ENCODE assay signal across 8 cellular contexts in the genomic region with DNA sequence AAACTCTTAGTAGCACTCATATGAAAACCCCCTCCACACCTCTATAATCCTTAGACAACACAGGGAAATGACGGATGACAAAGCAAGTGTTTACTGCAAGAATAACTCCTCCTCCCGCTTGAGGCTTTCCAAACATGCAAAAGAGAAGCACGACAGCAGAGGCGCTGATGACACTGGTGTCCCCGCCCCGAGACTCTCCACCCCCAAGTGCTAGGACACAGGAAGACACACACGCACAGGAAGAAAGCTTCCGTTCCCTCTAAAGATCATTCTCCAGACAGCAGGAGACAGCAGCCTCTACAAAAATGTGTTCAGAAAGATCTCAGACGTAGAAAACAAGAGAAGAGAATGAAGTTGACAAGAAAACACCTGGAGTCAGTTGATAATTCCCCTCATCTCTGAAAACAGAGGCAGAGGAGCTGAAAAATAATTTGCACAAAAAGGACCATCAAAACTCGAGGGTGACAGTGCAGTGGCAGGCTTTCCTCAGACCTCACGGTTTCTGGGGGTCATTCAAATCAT.
DNase-seq lines count a peak whose midpoint lies in the region; ATAC-seq, FAIRE-seq and TF ChIP-seq lines count a peak whose summit lies in the region.

No MANE protein-coding gene starts in this region.

- H3K27ac ChIP-seq in liver (ENCODE audit: low read depth in 1 of 2, low read length in 2 of 2) = peak overlapping the region in 1 of 2 donors; percentile 42
- no peak overlapping the region for H3K27ac ChIP-seq in HepG2 (ENCODE audit: extremely low read length, insufficient read depth, low read length)
- peak overlapping the region in 7 of 8 donors; percentile 50 to 83 (median 78) for H3K27ac ChIP-seq in spleen

- no peaks in the 10 kb centered on the region for H3K4me1 ChIP-seq in liver (ENCODE audit: control insufficient read depth in 4 of 4, insufficient read depth in 4 of 4, low read length in 3 of 4)
- H3K4me1 ChIP-seq in HepG2 (ENCODE audit: insufficient read depth, low read length) = no peaks in the 10 kb centered on the region
- H3K4me1 ChIP-seq in spleen = peaks cover 0 to 26% (median 16%) of the 10 kb centered on the region in 6 donors

- no peak overlapping the region for H3K4me3 ChIP-seq in liver (ENCODE audit: low read depth in 1 of 3, low read length in 3 of 3)
- H3K4me3 ChIP-seq in HepG2 (replicated peaks in 1 of 3; ENCODE audit: insufficient read depth in 1 of 3, low read depth in 2 of 3, low read length in 3 of 3) = no peak overlapping the region
- H3K4me3 ChIP-seq in spleen = peak overlapping the region in 1 of 8 donors; percentile 40

- TF ChIP-seq RAD21 in liver (IDR thresholded peaks at IDR 0.05) (peak in 1 of 2 donors; percentile 4), HepG2 (CRISPR knock-in tag; IDR thresholded peaks at IDR 0.05) (no peak)

- TF ChIP-seq CTCF in liver (IDR thresholded peaks at IDR 0.05; ENCODE audit: low read depth, low read length, missing input control) = no peak
- TF ChIP-seq CTCF in HepG2 (CRISPR knock-in tag; IDR thresholded peaks at IDR 0.05) = no peak
- peak in 2 of 11 experiments; percentile 12 to 14 for TF ChIP-seq CTCF in spleen (IDR thresholded peaks at IDR 0.05 in 8 of 11, conservative IDR thresholded peaks at IDR 0.05 in 3 of 11)

- H3K4me2 ChIP-seq in HepG2 (ENCODE audit: low read depth, low read length) = no peak overlapping the region

- no peak for TF ChIP-seq EP300 in HepG2 (IDR thresholded peaks at IDR 0.05; ENCODE audit: low read depth in 2 of 2, low read length in 2 of 2)
- TF ChIP-seq EP300 in HepG2 (CRISPR knock-in tag; IDR thresholded peaks at IDR 0.05; ENCODE audit: borderline replicate concordance) = no peak

- H3K79me2 ChIP-seq in HepG2 (ENCODE audit: insufficient read depth, low read length) = no peaks in the 10 kb centered on the region

- intact Hi-C loops in HepG2 (cut with micrococcal nuclease; ENCODE audit: unreplicated experiment) = no loop called here
- intact Hi-C loops in spleen (cut with DNase I; ENCODE audit: low total_unique reads) = loop anchor here (10.0 kb wide), 1 partner anchor 122 kb away; no protein-coding TSS in a partner anchor

- DNase-seq in HepG2 (ENCODE audit: low spot score) (no peak), NCI-H510A (lab: John Stamatoyannopoulos, UW) (peak; percentile 69), glomerular endothelial cell (ENCODE audit: extremely low read depth, low read depth, low spot score) (peak; percentile 9), spleen (peak; percentile 89), midbrain (lab: John Stamatoyannopoulos, UW) (no peak), SHP77 treated with DMSO at 0.1 percent for 48 hours (lab: John Stamatoyannopoulos, UW) (no peak)
- DNase-seq in activated T-cell treated with anti-CD3 and anti-CD28 coated beads, Interleukin-2, amount 50 U/mL, for 1 hour = peak; percentile 69

- in situ Hi-C loops in HepG2 (cut with HindIII; ENCODE audit: extremely low pct_ligation_motif_present, low pct_unique_long_range_greater_than_20kb) = no loop called here

- BruUV-seq in HepG2 (replicated peaks; lab: Mats Ljungman, UMichigan) = no TSS peak

- H3K36me3 ChIP-seq in liver (ENCODE audit: control insufficient read depth in 4 of 4, insufficient read depth in 3 of 4, low read depth in 1 of 4, low read length in 3 of 4) (peaks cover 2 to 34% (median 2%) of the 10 kb centered on the region in 4 donors), HepG2 (replicated peaks in 1 of 2; ENCODE audit: control insufficient read depth in 1 of 2, insufficient read depth in 2 of 2, low read length in 2 of 2) (peaks cover 42 to 63% of the 10 kb centered on the region in 2 experiments; a peak in 4 of 5 replicates), spleen (peaks cover 0 to 44% (median 3%) of the 10 kb centered on the region in 6 donors)

- no peak overlapping the region for H2AFZ ChIP-seq in HepG2 (ENCODE audit: low read length)

- CTCF ChIA-PET in HepG2 (lab: Yijun Ruan, JAX; ENCODE audit: low intra/inter-chr PET ratio, low total read pairs) = no interaction called here

- FAIRE-seq in HepG2 (lab: Jason Lieb, UNC) = no peak

- TF ChIP-seq POLR2A in HepG2 (IDR thresholded peaks at IDR 0.05; ENCODE audit: insufficient read depth in 1 of 2, low read depth in 2 of 2, low read length in 2 of 2) = no peak
- no peak for TF ChIP-seq POLR2A in spleen (IDR thresholded peaks at IDR 0.05)

- H3K9ac ChIP-seq in liver (ENCODE audit: low read depth in 1 of 2, low read length in 2 of 2) = no peak overlapping the region
- no peak overlapping the region for H3K9ac ChIP-seq in HepG2 (ENCODE audit: insufficient read depth, low read depth, low read length)

- H3K9me3 ChIP-seq in liver (ENCODE audit: control insufficient read depth in 4 of 4, low read length in 3 of 4) (no peaks in the 10 kb centered on the region), HepG2 (ENCODE audit: low read length) (no peaks in the 10 kb centered on the region), spleen (no peaks in the 10 kb centered on the region)

- 72% methylated on average over 11 of the region's 11 CpGs for WGBS in liver
- WGBS in HepG2 (ENCODE audit: low lambda C conversion rate) = 95% methylated on average over 11 of the region's 11 CpGs
- 22 to 47% (median 27%) methylated on average over 11 of the region's 11 CpGs for WGBS in spleen, 5 donors

- POLR2A ChIA-PET in HepG2 (lab: Yijun Ruan, JAX) = no interaction called here

- H4K20me1 ChIP-seq in HepG2 (ENCODE audit: insufficient read depth, low read length) = no peaks in the 10 kb centered on the region

- no peaks in the 10 kb centered on the region for H3K27me3 ChIP-seq in liver (ENCODE audit: control insufficient read depth in 4 of 4, insufficient read depth in 4 of 4, low read length in 3 of 4)
- H3K27me3 ChIP-seq in HepG2 (ENCODE audit: control insufficient read depth in 1 of 2, insufficient read depth in 2 of 2, low read length in 2 of 2) = no peaks in the 10 kb centered on the region
- H3K27me3 ChIP-seq in spleen (replicated peaks in 1 of 7) = no peaks in the 10 kb centered on the region

- ATAC-seq in HepG2 = no peak

TF ChIP-seq in liver, 16 proteins besides CTCF, POLR2A, EP300 and RAD21:
- TF ChIP-seq JUND (IDR thresholded peaks at IDR 0.05) (no peak), GABPA (IDR thresholded peaks at IDR 0.05 in 1 of 2, conservative IDR thresholded peaks at IDR 0.05 in 1 of 2) (peak in 1 of 2 donors; percentile 31), SP1 (IDR thresholded peaks at IDR 0.05) (peak; percentile 51), RXRA (IDR thresholded peaks at IDR 0.05) (peak in 1 of 2 donors; percentile 30)

TF ChIP-seq in HepG2, 621 proteins besides CTCF, POLR2A, EP300 and RAD21 (continues in another document):
- TF ChIP-seq FOSL1 (CRISPR knock-in tag; IDR thresholded peaks at IDR 0.05; ENCODE audit: borderline replicate concordance) = no peak
- TF ChIP-seq SRSF9 (IDR thresholded peaks at IDR 0.05; ENCODE audit: borderline replicate concordance, insufficient read depth, low read depth, low read length, poor library complexity, severe bottlenecking) = no peak
- no peak for TF ChIP-seq MYC (CRISPR knock-in tag; IDR thresholded peaks at IDR 0.05; ENCODE audit: borderline replicate concordance)
- TF ChIP-seq, protein P1, sequence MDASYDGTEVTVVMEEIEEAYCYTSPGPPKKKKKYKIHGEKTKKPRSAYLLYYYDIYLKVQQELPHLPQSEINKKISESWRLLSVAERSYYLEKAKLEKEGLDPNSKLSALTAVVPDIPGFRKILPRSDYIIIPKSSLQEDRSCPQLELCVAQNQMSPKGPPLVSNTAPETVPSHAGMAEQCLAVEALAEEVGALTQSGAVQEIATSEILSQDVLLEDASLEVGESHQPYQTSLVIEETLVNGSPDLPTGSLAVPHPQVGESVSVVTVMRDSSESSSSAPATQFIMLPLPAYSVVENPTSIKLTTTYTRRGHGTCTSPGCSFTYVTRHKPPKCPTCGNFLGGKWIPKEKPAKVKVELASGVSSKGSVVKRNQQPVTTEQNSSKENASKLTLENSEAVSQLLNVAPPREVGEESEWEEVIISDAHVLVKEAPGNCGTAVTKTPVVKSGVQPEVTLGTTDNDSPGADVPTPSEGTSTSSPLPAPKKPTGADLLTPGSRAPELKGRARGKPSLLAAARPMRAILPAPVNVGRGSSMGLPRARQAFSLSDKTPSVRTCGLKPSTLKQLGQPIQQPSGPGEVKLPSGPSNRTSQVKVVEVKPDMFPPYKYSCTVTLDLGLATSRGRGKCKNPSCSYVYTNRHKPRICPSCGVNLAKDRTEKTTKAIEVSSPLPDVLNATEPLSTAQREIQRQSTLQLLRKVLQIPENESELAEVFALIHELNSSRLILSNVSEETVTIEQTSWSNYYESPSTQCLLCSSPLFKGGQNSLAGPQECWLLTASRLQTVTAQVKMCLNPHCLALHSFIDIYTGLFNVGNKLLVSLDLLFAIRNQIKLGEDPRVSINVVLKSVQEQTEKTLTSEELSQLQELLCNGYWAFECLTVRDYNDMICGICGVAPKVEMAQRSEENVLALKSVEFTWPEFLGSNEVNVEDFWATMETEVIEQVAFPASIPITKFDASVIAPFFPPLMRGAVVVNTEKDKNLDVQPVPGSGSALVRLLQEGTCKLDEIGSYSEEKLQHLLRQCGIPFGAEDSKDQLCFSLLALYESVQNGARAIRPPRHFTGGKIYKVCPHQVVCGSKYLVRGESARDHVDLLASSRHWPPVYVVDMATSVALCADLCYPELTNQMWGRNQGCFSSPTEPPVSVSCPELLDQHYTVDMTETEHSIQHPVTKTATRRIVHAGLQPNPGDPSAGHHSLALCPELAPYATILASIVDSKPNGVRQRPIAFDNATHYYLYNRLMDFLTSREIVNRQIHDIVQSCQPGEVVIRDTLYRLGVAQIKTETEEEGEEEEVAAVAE (CRISPR knock-in tag; IDR thresholded peaks at IDR 0.05; ENCODE audit: borderline replicate concordance) = no peak
- TF ChIP-seq ZNF343 (CRISPR knock-in tag; IDR thresholded peaks at IDR 0.05) = no peak
- TF ChIP-seq STAT5B (CRISPR knock-in tag; IDR thresholded peaks at IDR 0.05) = no peak
- TF ChIP-seq ZNF672 (CRISPR knock-in tag; IDR thresholded peaks at IDR 0.05) = no peak
- TF ChIP-seq, protein P2, sequence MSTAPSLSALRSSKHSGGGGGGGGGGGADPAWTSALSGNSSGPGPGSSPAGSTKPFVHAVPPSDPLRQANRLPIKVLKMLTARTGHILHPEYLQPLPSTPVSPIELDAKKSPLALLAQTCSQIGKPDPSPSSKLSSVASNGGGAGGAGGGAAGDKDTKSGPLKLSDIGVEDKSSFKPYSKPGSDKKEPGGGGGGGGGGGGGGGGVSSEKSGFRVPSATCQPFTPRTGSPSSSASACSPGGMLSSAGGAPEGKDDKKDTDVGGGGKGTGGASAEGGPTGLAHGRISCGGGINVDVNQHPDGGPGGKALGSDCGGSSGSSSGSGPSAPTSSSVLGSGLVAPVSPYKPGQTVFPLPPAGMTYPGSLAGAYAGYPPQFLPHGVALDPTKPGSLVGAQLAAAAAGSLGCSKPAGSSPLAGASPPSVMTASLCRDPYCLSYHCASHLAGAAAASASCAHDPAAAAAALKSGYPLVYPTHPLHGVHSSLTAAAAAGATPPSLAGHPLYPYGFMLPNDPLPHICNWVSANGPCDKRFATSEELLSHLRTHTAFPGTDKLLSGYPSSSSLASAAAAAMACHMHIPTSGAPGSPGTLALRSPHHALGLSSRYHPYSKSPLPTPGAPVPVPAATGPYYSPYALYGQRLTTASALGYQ (CRISPR knock-in tag; IDR thresholded peaks at IDR 0.05) = no peak

Comparison
In these comparisons a context has a peak if more than half of its experiments do, and no peak if none do; other contexts are left out.
1. DNase-seq: peak in NCI-H510A (single experiment), activated T-cell treated with anti-CD3 and anti-CD28 coated beads, Interleukin-2, amount 50 U/mL, for 1 hour (single experiment), glomerular endothelial cell (single experiment) and spleen (single experiment); none in HepG2 (single experiment), midbrain (single experiment) and SHP77 treated with DMSO at 0.1 percent for 48 hours (single experiment).